Comparison of ENCODE assay signal across 7 cellular contexts in genomic region chr15:80694624-80695098, GRCh38. TPM values are rescaled to one million over a fixed set of nuclear protein-coding genes. Genes with fewer than 3 reads are reported as not detected.
DNase-seq lines count a peak whose midpoint lies in the region; ATAC-seq and TF ChIP-seq lines count a peak whose summit lies in the region.

No MANE protein-coding gene starts in this region.

- no peaks in the 10 kb centered on the region for H3K9me3 ChIP-seq in mammary epithelial cell (replicated peaks; ENCODE audit: insufficient read depth, low read length)
- no peaks in the 10 kb centered on the region for H3K9me3 ChIP-seq in liver (ENCODE audit: control insufficient read depth in 4 of 4, low read length in 3 of 4)

- dilution Hi-C loops in mammary epithelial cell (cut with HindIII; ENCODE audit: low sequenced_read_pairs), result no loop called here

- peak overlapping the region; percentile 63 for H3K27ac ChIP-seq in mammary epithelial cell (ENCODE audit: insufficient read depth, low read depth, low read length)
- H3K27ac ChIP-seq in liver (ENCODE audit: low read depth in 1 of 2, low read length in 2 of 2), result peak overlapping the region; percentile 6 to 50

- WGBS in mammary epithelial cell (ENCODE audit: low coverage, missing lambda C conversion rate), result 0% methylated on average over 5 of the region's 46 CpGs
- WGBS in liver, result under 1% methylated on average over 46 of the region's 46 CpGs

- H3K27me3 ChIP-seq in mammary epithelial cell (ENCODE audit: insufficient read depth, low read length) (no peaks in the 10 kb centered on the region), liver (ENCODE audit: control insufficient read depth in 4 of 4, insufficient read depth in 4 of 4, low read length in 3 of 4) (no peaks in the 10 kb centered on the region)

- intact Hi-C loops in mammary epithelial cell (cut with micrococcal nuclease), result loop anchor here (2.0 to 5.0 kb wide), 2 partner anchors 16 to 237 kb away; no protein-coding TSS in a partner anchor

- ATAC-seq in GM19023 (IDR thresholded peaks at IDR 0.05; ENCODE audit: unreplicated experiment), result peak; percentile 29
- peak; percentile 22 for ATAC-seq in HG02973 (IDR thresholded peaks at IDR 0.05; ENCODE audit: unreplicated experiment)

- H3K4me3 ChIP-seq in mammary epithelial cell (replicated peaks in 1 of 3; ENCODE audit: insufficient read depth in 1 of 3, low read depth in 2 of 3, low read length in 3 of 3), result peak overlapping the region; percentile 49 to 95 (median 74)
- H3K4me3 ChIP-seq in liver (ENCODE audit: low read depth in 1 of 3, low read length in 3 of 3), result peak overlapping the region; percentile 63 to 92 (median 73)

- TF ChIP-seq CTCF in mammary epithelial cell (conservative IDR thresholded peaks at IDR 0.05 in 1 of 2, IDR thresholded peaks at IDR 0.05 in 1 of 2; ENCODE audit: extremely low read depth in 1 of 2, insufficient read depth in 1 of 2, low read depth in 1 of 2, low read length in 2 of 2) (no peak), liver (IDR thresholded peaks at IDR 0.05; ENCODE audit: low read depth, low read length, missing input control) (no peak)

- peak overlapping the region; percentile 79 for H3K4me2 ChIP-seq in mammary epithelial cell (ENCODE audit: insufficient read depth, low read depth, low read length)

- peaks cover 45% of the 10 kb centered on the region for H3K79me2 ChIP-seq in mammary epithelial cell (ENCODE audit: insufficient read depth, low read length)

- H3K36me3 ChIP-seq in mammary epithelial cell (ENCODE audit: insufficient read depth, low read length) (peaks cover 2% of the 10 kb centered on the region), liver (ENCODE audit: control insufficient read depth in 4 of 4, insufficient read depth in 3 of 4, low read depth in 1 of 4, low read length in 3 of 4) (no peaks in the 10 kb centered on the region)

- BruUV-seq in mammary epithelial cell (replicated peaks; lab: Mats Ljungman, UMichigan), result no TSS peak

- DNase-seq in SW480 (ENCODE audit: low spot score) (peak; percentile 31), mammary epithelial cell (peak; percentile 36), NCI-H2029 (lab: John Stamatoyannopoulos, UW) (no peak)
- DNase-seq in stimulated activated naive CD4-positive, alpha-beta T cell treated with Interleukin-2 at 50 U/mL for 16 hours (lab: John Stamatoyannopoulos, UW), result peak; percentile 26

- peak overlapping the region; percentile 85 for H2AFZ ChIP-seq in mammary epithelial cell (ENCODE audit: low read depth, low read length)

- CTCF ChIA-PET in mammary epithelial cell (lab: Charles Lee; ENCODE audit: low non-redundant PET), result no interaction called here

- in situ Hi-C loops in mammary epithelial cell (cut with MboI; ENCODE audit: low sequenced_read_pairs in 2 of 2), result no loop called here

- H3K9ac ChIP-seq in mammary epithelial cell (ENCODE audit: insufficient read depth, low read length) (peak overlapping the region; percentile 61), liver (ENCODE audit: low read depth in 1 of 2, low read length in 2 of 2) (peak overlapping the region in 1 of 2 donors; percentile 58)

- peaks cover 19% of the 10 kb centered on the region for H3K4me1 ChIP-seq in mammary epithelial cell (ENCODE audit: insufficient read depth, low read length)
- H3K4me1 ChIP-seq in liver (ENCODE audit: control insufficient read depth in 4 of 4, insufficient read depth in 4 of 4, low read length in 3 of 4), result peaks cover 3 to 18% (median 11%) of the 10 kb centered on the region in 4 donors

- no peak for TF ChIP-seq RAD21 in liver (IDR thresholded peaks at IDR 0.05)

- H4K20me1 ChIP-seq in mammary epithelial cell (ENCODE audit: insufficient read depth, low read length), result no peaks in the 10 kb centered on the region

TF ChIP-seq in liver, 16 proteins besides CTCF, POLR2A, EP300 and RAD21:
- TF ChIP-seq NR2F2 (IDR thresholded peaks at IDR 0.05), result no peak
- no peak for TF ChIP-seq RXRA (IDR thresholded peaks at IDR 0.05)
- TF ChIP-seq EGR1 (IDR thresholded peaks at IDR 0.05; ENCODE audit: low read depth in 2 of 2), result no peak
- TF ChIP-seq YY1 (IDR thresholded peaks at IDR 0.05), result peak; percentile 8
- no peak for TF ChIP-seq SP1 (IDR thresholded peaks at IDR 0.05)

RNA-seq across cellular contexts. Expression of gene ABHD17C, which starts 0.4 kb away (rescaled TPM):
- total RNA-seq in mammary epithelial cell, result 10 to 100 TPM in 1 of 2 donors, 1 to 10 TPM in 1; 5.2 to 23.2 TPM
- polyA plus RNA-seq in mammary epithelial cell, result 21.7 TPM
- polyA minus RNA-seq in mammary epithelial cell, result 38.2 TPM
- total RNA-seq in liver, result 1 to 10 TPM in 1 of 2 donors, under 1 TPM in 1; 0.79 to 2.9 TPM
- polyA plus RNA-seq in liver, result 1 to 10 TPM; 1.0 to 3.0 TPM
